8 cellular contexts compared by ENCODE assay signal in genomic region chr1:229271448-229272120, GRCh38. TPM values are rescaled to one million over a fixed set of nuclear protein-coding genes. Genes with fewer than 3 reads are reported as not detected.
DNase-seq lines count a peak whose midpoint lies in the region; ATAC-seq, FAIRE-seq and TF ChIP-seq lines count a peak whose summit lies in the region.

No MANE protein-coding gene starts in this region.

- H3K9me3 ChIP-seq in SJSA1 (replicated peaks): peaks cover 4% of the 10 kb centered on the region; the same call in 1 of the 2 replicates

- 0 out of 2 replicates have a peak overlapping the region, but pooled peaks have one; percentile 14 for H3K27ac ChIP-seq in SJSA1

- peak overlapping the region; percentile 95 for H3K4me3 ChIP-seq in SJSA1

- peaks cover 30% of the 10 kb centered on the region for H3K4me1 ChIP-seq in SJSA1 (replicated peaks)

- H3K9me3 Mint-ChIP-seq in brain: peaks cover 4 to 10% (median 9%) of the 10 kb centered on the region in 5 experiments

- H3K36me3 Mint-ChIP-seq in brain: peaks cover 25% of the 10 kb centered on the region

- H3K27me3 ChIP-seq in SJSA1 (replicated peaks): no peaks in the 10 kb centered on the region

- ATAC-seq in GM19035 (IDR thresholded peaks at IDR 0.05; ENCODE audit: unreplicated experiment): peak; percentile 58
- peak; percentile 44 for ATAC-seq in HG03342 (IDR thresholded peaks at IDR 0.05; ENCODE audit: unreplicated experiment)

- H3K4me1 Mint-ChIP-seq in brain: peaks cover 35% of the 10 kb centered on the region

- DNase-seq in CD1c-positive myeloid dendritic cell (ENCODE audit: extremely low spot score) (peak; percentile 38), SJSA1 (ENCODE audit: low read depth in 1 of 2, low spot score in 2 of 2) (peak in 1 of 2 experiments; percentile 42), iris pigment epithelial cell (ENCODE audit: low read depth) (peak; percentile 30), GM12891 (ENCODE audit: insufficient read length, low spot score) (no peak)
- peak; percentile 52 for DNase-seq in stimulated activated CD4-positive, alpha-beta T cell treated with anti-CD3 and anti-CD28 coated beads, Interleukin-15, amount 100 ng/mL, for 24 hours

- H3K27me3 Mint-ChIP-seq in brain: peaks cover 5% of the 10 kb centered on the region

- peak overlapping the region; percentile 62 to 98 (median 91) for H3K27ac Mint-ChIP-seq in brain

- TF ChIP-seq CTCF in brain (conservative IDR thresholded peaks at IDR 0.05): no peak

- FAIRE-seq in GM12891 (lab: Jason Lieb, UNC): no peak

- peaks cover 8% of the 10 kb centered on the region for H3K36me3 ChIP-seq in SJSA1

- TF ChIP-seq POLR2A in GM12891 (IDR thresholded peaks at IDR 0.05; ENCODE audit: low read depth, low read length): no peak

- H3K4me3 Mint-ChIP-seq in brain: peak overlapping the region; percentile 86 to 99 (median 93)

TF ChIP-seq in GM12891, 5 proteins besides CTCF, POLR2A, EP300 and RAD21:
- no peak for TF ChIP-seq SPI1 (IDR thresholded peaks at IDR 0.05; ENCODE audit: low read depth, low read length)
- TF ChIP-seq TAF1 (IDR thresholded peaks at IDR 0.05; ENCODE audit: low read depth, low read length): no peak
- no peak for TF ChIP-seq PAX5 (IDR thresholded peaks at IDR 0.05; ENCODE audit: insufficient read depth, low read length, severe bottlenecking)
- TF ChIP-seq POU2F2 (IDR thresholded peaks at IDR 0.05; ENCODE audit: low read depth, low read length): no peak
- no peak for TF ChIP-seq POLR2AphosphoS5 (IDR thresholded peaks at IDR 0.05; ENCODE audit: low read depth, low read length)
TF ChIP-seq in GM12891: peak in this region for 0.

RNA-seq across cellular contexts. Expression of gene RAB4A, which starts 0.7 kb away (rescaled TPM):
- total RNA-seq in SJSA1 (2014; rRNA removed; shearing (Covaris generic)): 15.3 and 35.6 TPM in 2 replicates
- polyA plus RNA-seq in brain (ENCODE audit: insufficient read depth, low read depth, low replicate concordance): 42.1 TPM
- polyA plus RNA-seq in GM12891 (2012; ENCODE audit: low read depth, missing spikeins): 19.9 TPM
